In genomic region chrX:20294284-20294683, GRCh38 we compare ENCODE assay signal across 26 cellular contexts.
"Had no signal": no experiment of that assay in that cellular context is flagged by ENCODE, and none has a peak within 500 bp of the region (broad histone marks: within the 10 kb centered on the region; RNA-seq: fewer than 3 reads in every experiment).

No MANE protein-coding gene starts in this region.

- H3K4me1 ChIP-seq: stomach, suprapubic skin, testis, thyroid gland, tibial artery, tibial nerve, transverse colon, upper lobe of left lung, upper lobe of right lung, uterus, vagina had no signal

- ATAC-seq: stimulated activated effector memory CD8-positive, alpha-beta T cell treated with anti-CD3 and anti-CD28 coated beads, Interleukin-12 subunit alpha, Interleukin-12 subunit beta, amount 100 ng/mL, for 72 hours; stimulated activated memory B cell treated with anti-CD40 and anti-IgM and Interleukin-4, amounts not matched to agents 10 μg/mL and 1 μg/mL and 100 μg/mL, for 72 hours; stimulated activated naive B cell treated with anti-CD40 and anti-IgM and Interleukin-4, amounts not matched to agents 10 μg/mL and 1 μg/mL and 100 μg/mL, for 72 hours; stimulated activated naive CD8-positive, alpha-beta T cell treated with anti-CD3 and anti-CD28 coated beads, Interleukin-15, amount 100 ng/mL, for 72 hours; stimulated activated naive CD8-positive, alpha-beta T cell treated with anti-CD3 and anti-CD28 coated beads, Interleukin-15, Interleukin-2, amounts not matched to agents 100 U/mL and 50 U/mL, for 24 hours; upper lobe of right lung had no signal

- H3K36me3 ChIP-seq: stomach, suprapubic skin, thoracic aorta, thyroid gland, tibial artery, tibial nerve, transverse colon, upper lobe of left lung, upper lobe of right lung, uterus, vagina had no signal

- DNase-seq: stimulated activated CD4-positive, alpha-beta T cell treated with anti-CD3 and anti-CD28 coated beads, Interleukin-2, amount 100 ng/mL, for 48 hours; stimulated activated CD4-positive, alpha-beta T cell treated with anti-CD3 and anti-CD28 coated beads, Interleukin-4, amount 100 ng/mL, for 1 hour; stimulated activated CD4-positive, alpha-beta T cell treated with anti-CD3 and anti-CD28 coated beads, Interleukin-4, amount 100 ng/mL, for 24 hours; stimulated activated CD4-positive, alpha-beta T cell treated with anti-CD3 and anti-CD28 coated beads, Interleukin-4, amount 100 ng/mL, for 4 hours; stimulated activated CD8-positive, alpha-beta memory T cell treated with anti-CD3 and anti-CD28 coated beads, Interleukin-4, amount 100 ng/mL, for 48 hours; stimulated activated naive B cell treated with anti-CD40 and anti-IgM and Interleukin-4, amounts not matched to agents 10 μg/mL and 1 μg/mL and 100 μg/mL, for 72 hours; stimulated activated naive CD4-positive, alpha-beta T cell; stimulated activated naive CD4-positive, alpha-beta T cell treated with Interleukin-2 at 50 U/mL for 16 hours; stimulated activated naive CD8-positive, alpha-beta T cell treated with anti-CD3 and anti-CD28 coated beads, Interleukin-15, amount 100 ng/mL, for 72 hours; stimulated activated naive CD8-positive, alpha-beta T cell treated with anti-CD3 and anti-CD28 coated beads, Interleukin-15, Interleukin-2, amounts not matched to agents 100 U/mL and 50 U/mL, for 24 hours; stomach; substantia nigra; testis; thyroid gland; tibial artery; transverse colon; trophoblast cell; upper lobe of left lung; upper lobe of right lung; uterus had no signal

- H3K4me3 ChIP-seq: stomach, suprapubic skin, testis, thoracic aorta, thyroid gland, tibial artery, tibial nerve, transverse colon, upper lobe of left lung, upper lobe of right lung, uterus, vagina had no signal

- H3K9me3 ChIP-seq: stomach, suprapubic skin, testis, thoracic aorta, thyroid gland, tibial artery, tibial nerve, transverse colon, upper lobe of left lung, upper lobe of right lung, uterus, vagina had no signal
